In genomic region chr1:244655186-244655585, GRCh38 we compare ENCODE assay signal across 11 cellular contexts. TPM values are rescaled to one million over a fixed set of nuclear protein-coding genes. Genes with fewer than 3 reads are reported as not detected.
DNase-seq lines count a peak whose midpoint lies in the region; ATAC-seq and TF ChIP-seq lines count a peak whose summit lies in the region.
"Had no signal": no experiment of that assay in that cellular context is flagged by ENCODE, and none has a peak within 500 bp of the region (broad histone marks: within the 10 kb centered on the region; RNA-seq: fewer than 3 reads in every experiment).

No MANE protein-coding gene starts in this region.

- CTCF ChIA-PET in Panc1 (lab: Charles Lee) = no interaction called here

- H3K27ac ChIP-seq in cardiac muscle cell (no peak overlapping the region), heart left ventricle (peak overlapping the region in 1 of 12 donors; percentile 6), Panc1 (ENCODE audit: low read length) (0 out of 2 replicates have a peak overlapping the region, but pooled peaks have one; percentile 7), hepatocyte (peak overlapping the region; percentile 14), tibial artery (peak overlapping the region; percentile 89 to 93)

- TF ChIP-seq POLR2A in heart left ventricle (IDR thresholded peaks at IDR 0.05) = no peak

- BruUV-seq in Panc1 (replicated peaks; lab: Mats Ljungman, UMichigan) = TSS peak; percentile 63

- H3K9me2 ChIP-seq in hepatocyte (replicated peaks; ENCODE audit: insufficient read depth) = no peaks in the 10 kb centered on the region

- in situ Hi-C loops in Panc1 (cut with HindIII; ENCODE audit: low pct_unique_long_range_greater_than_20kb, low sequenced_read_pairs) = no loop called here

- H3K4me1 ChIP-seq in cardiac muscle cell (ENCODE audit: low read depth) (peaks cover 16% of the 10 kb centered on the region), heart left ventricle (peaks cover 4 to 58% (median 36%) of the 10 kb centered on the region in 12 donors), Panc1 (ENCODE audit: control insufficient read depth, insufficient read depth, low read length) (peaks cover 32% of the 10 kb centered on the region), hepatocyte (ENCODE audit: insufficient read depth) (peaks cover 21% of the 10 kb centered on the region), tibial artery (peaks cover 0 to 63% (median 41%) of the 10 kb centered on the region in 4 donors)

- intact Hi-C loops in heart left ventricle (cut with DNase I) (loop anchor here in 5 of 10 donors (10.0 kb wide), 4 partner anchors 190 to 320 kb away; partner anchors contain the start of genes ADSS2 (in 3 of the 5), CATSPERE (in 1 of the 5) and HNRNPU (in 1 of the 5)), Panc1 (cut with micrococcal nuclease; ENCODE audit: unreplicated experiment) (no loop called here), tibial artery (cut with DNase I; ENCODE audit: low total_unique reads) (loop anchor here (10.0 kb wide), 1 partner anchor 210 kb away; the partner anchor contains the start of gene HNRNPU)

- no peak overlapping the region for H2AFZ ChIP-seq in hepatocyte

- no peaks in the 10 kb centered on the region for H3K9me3 ChIP-seq in cardiac muscle cell (ENCODE audit: low read depth)
- H3K9me3 ChIP-seq in heart left ventricle = peaks cover 0 to under 1% (median 0%) of the 10 kb centered on the region in 12 donors
- no peaks in the 10 kb centered on the region for H3K9me3 ChIP-seq in Panc1 (ENCODE audit: control insufficient read depth, insufficient read depth, low read depth, low read length)
- no peaks in the 10 kb centered on the region for H3K9me3 ChIP-seq in hepatocyte (ENCODE audit: low read depth)
- no peaks in the 10 kb centered on the region for H3K9me3 ChIP-seq in tibial artery

- H4K20me1 ChIP-seq in hepatocyte (ENCODE audit: insufficient read depth, poor library complexity, severe bottlenecking) = peaks cover 18% of the 10 kb centered on the region

- ATAC-seq in heart left ventricle (no peak), Panc1 (no peak), HG03457 (IDR thresholded peaks at IDR 0.05; ENCODE audit: unreplicated experiment) (no peak)

- 88 to 98% (median 94%) methylated on average over 1 of the region's 1 CpG for WGBS in heart left ventricle, 4 donors
- 97% methylated on average over 1 of the region's 1 CpG for WGBS in hepatocyte (ENCODE audit: low lambda C conversion rate, missing lambda C conversion rate)

- H3K79me2 ChIP-seq in hepatocyte = peaks cover 65% of the 10 kb centered on the region

- POLR2A ChIA-PET in Panc1 (lab: Charles Lee) = no interaction called here

- TF ChIP-seq CTCF in cardiac muscle cell (IDR thresholded peaks at IDR 0.05; ENCODE audit: low read depth, low read length) (no peak), heart left ventricle (IDR thresholded peaks at IDR 0.05) (no peak), Panc1 (IDR thresholded peaks at IDR 0.05) (no peak), hepatocyte (IDR thresholded peaks at IDR 0.05; ENCODE audit: poor library complexity) (no peak), tibial artery (IDR thresholded peaks at IDR 0.05) (no peak)

- DNase-seq in cardiac muscle cell (ENCODE audit: low read depth in 1 of 2, low spot score in 1 of 2) (no peak), heart left ventricle (no peak), Panc1 (ENCODE audit: low read depth, low spot score) (no peak), hepatocyte (ENCODE audit: low spot score) (no peak), tibial artery (no peak)
- no peak for DNase-seq in stimulated activated CD4-positive, alpha-beta T cell treated with anti-CD3 and anti-CD28 coated beads, Interleukin-2, amount 100 ng/mL, for 24 hours
- DNase-seq in activated CD4-positive, alpha-beta T cell treated with anti-CD3 and anti-CD28 coated beads for 4 hours = no peak
- DNase-seq: NCI-H1105, NCI-H510A treated with DMSO at 0.1 percent for 48 hours, nucleus accumbens had no signal

- H3K36me3 ChIP-seq in cardiac muscle cell = no peaks in the 10 kb centered on the region
- peaks cover 0 to 17% (median 0%) of the 10 kb centered on the region in 9 donors for H3K36me3 ChIP-seq in heart left ventricle
- peaks cover 2% of the 10 kb centered on the region; the same call in 1 of the 2 replicates for H3K36me3 ChIP-seq in Panc1 (ENCODE audit: control insufficient read depth, insufficient read depth, low read length)
- H3K36me3 ChIP-seq in hepatocyte (replicated peaks; ENCODE audit: insufficient read depth, low read depth) = no peaks in the 10 kb centered on the region
- no peaks in the 10 kb centered on the region for H3K36me3 ChIP-seq in tibial artery

- H3K27me3 ChIP-seq in cardiac muscle cell = no peaks in the 10 kb centered on the region
- H3K27me3 ChIP-seq in heart left ventricle = no peaks in the 10 kb centered on the region
- H3K27me3 ChIP-seq in Panc1 (ENCODE audit: control insufficient read depth, insufficient read depth, low read length) = no peaks in the 10 kb centered on the region
- no peaks in the 10 kb centered on the region for H3K27me3 ChIP-seq in hepatocyte
- no peaks in the 10 kb centered on the region for H3K27me3 ChIP-seq in tibial artery

- H3K4me3 ChIP-seq in cardiac muscle cell (peak overlapping the region; percentile 75), heart left ventricle (peak overlapping the region in 6 of 12 donors; percentile 66 to 99 (median 90)), Panc1 (ENCODE audit: low read depth in 2 of 2, low read length in 2 of 2) (peak overlapping the region; percentile 91 to 95; a peak in 3 of 4 replicates), hepatocyte (peak overlapping the region; percentile 92), tibial artery (peak overlapping the region in 1 of 2 donors; percentile 81)

- H3K4me2 ChIP-seq in hepatocyte = peak overlapping the region; percentile 85

RNA-seq across cellular contexts. Expression of gene DESI2, which starts 2.3 kb away (rescaled TPM):
- total RNA-seq in cardiac muscle cell (36.0 and 43.3 TPM in 2 replicates), heart left ventricle (10 to 100 TPM; 18.7 to 34.2 (median 23.1) TPM), Panc1 (2021; ENCODE audit: unreplicated experiment) (53.9 TPM), hepatocyte (48.2 and 48.6 TPM in 2 replicates)
- polyA plus RNA-seq in cardiac muscle cell (32.7 and 33.0 TPM in 2 replicates), heart left ventricle (10 to 100 TPM in 1 of 2 donors, 1 to 10 TPM in 1; 8.2 to 22.4 TPM), hepatocyte (20.5 and 31.5 TPM in 2 replicates)
- 22.1 TPM for polyA plus RNA-seq in Panc1 (2012; ENCODE audit: insufficient read length)
